14 cellular contexts compared by ENCODE assay signal in genomic region chr2:44126106-44126797, GRCh38. TPM values are rescaled to one million over a fixed set of nuclear protein-coding genes. Genes with fewer than 3 reads are reported as not detected.
DNase-seq lines count a peak whose midpoint lies in the region; ATAC-seq and TF ChIP-seq lines count a peak whose summit lies in the region.
"Had no signal": no experiment of that assay in that cellular context is flagged by ENCODE, and none has a peak within 500 bp of the region (broad histone marks: within the 10 kb centered on the region; RNA-seq: fewer than 3 reads in every experiment).

No MANE protein-coding gene starts in this region.

- H3K9ac ChIP-seq in H9 (ENCODE audit: extremely low read depth, insufficient read length, low read length), result no peak overlapping the region
- no peak overlapping the region for H3K9ac ChIP-seq in neural progenitor cell

- 18 to 38% (median 22%) methylated on average over 5 of the region's 5 CpGs for WGBS in psoas muscle, 3 donors
- no CpG with 5 or more reads among the region's 5 CpGs for WGBS in H9 (ENCODE audit: extremely low coverage, insufficient read length, low lambda C conversion rate)

- H2AFZ ChIP-seq in GM23338 (no peak overlapping the region), H9 (ENCODE audit: low read length) (no peak overlapping the region), neural progenitor cell (replicated peaks) (no peak overlapping the region)

- H3K4me1 ChIP-seq in GM23338 (ENCODE audit: insufficient read depth) (peaks cover 38% of the 10 kb centered on the region), psoas muscle (peaks cover 28% of the 10 kb centered on the region), H9 (ENCODE audit: insufficient read depth, low read length) (0 out of 2 replicates have a peak, but pooled peaks cover 5% of the 10 kb centered on the region), neural progenitor cell (no peaks in the 10 kb centered on the region)
- H3K4me1 ChIP-seq: tibial nerve had no signal

- H3K4me3 ChIP-seq in GM23338, result no peak overlapping the region
- H3K4me3 ChIP-seq in psoas muscle, result no peak overlapping the region
- H3K4me3 ChIP-seq in neural progenitor cell, result no peak overlapping the region
- H3K4me3 ChIP-seq: tibial nerve had no signal

- H3K36me3 ChIP-seq in GM23338 (ENCODE audit: insufficient read depth), result no peaks in the 10 kb centered on the region
- H3K36me3 ChIP-seq in psoas muscle (ENCODE audit: insufficient read depth in 1 of 2, low read depth in 1 of 2), result no peaks in the 10 kb centered on the region
- H3K36me3 ChIP-seq in neural progenitor cell, result no peaks in the 10 kb centered on the region
- H3K36me3 ChIP-seq: tibial nerve had no signal

- intact Hi-C loops in psoas muscle (cut with DNase I), result loop anchor here (2.0 kb wide), 1 partner anchor 43 kb away; the partner anchor contains the start of gene PPM1B (in 2 of the 2)

- H2BK120ac ChIP-seq in H9 (ENCODE audit: low read depth, low read length, poor library complexity, severe bottlenecking), result no peak overlapping the region

- H3K79me2 ChIP-seq in GM23338 (replicated peaks; ENCODE audit: insufficient read depth) (no peaks in the 10 kb centered on the region), H9 (ENCODE audit: insufficient read depth, low read length) (no peaks in the 10 kb centered on the region), neural progenitor cell (ENCODE audit: low read depth) (no peaks in the 10 kb centered on the region)

- H3K14ac ChIP-seq in H9 (ENCODE audit: insufficient read depth, low read length), result no peak overlapping the region

- H2BK12ac ChIP-seq in H9 (ENCODE audit: insufficient read length, low read depth, low read length), result no peak overlapping the region

- H4K8ac ChIP-seq in H9 (replicated peaks; ENCODE audit: insufficient read length, low read depth, low read length), result no peak overlapping the region

- no peak for ATAC-seq in GM23338
- peak; percentile 84 to 90 (median 88) for ATAC-seq in psoas muscle
- ATAC-seq: left cardiac atrium had no signal

- H4K20me1 ChIP-seq in GM23338 (replicated peaks; ENCODE audit: insufficient read depth) (no peaks in the 10 kb centered on the region), H9 (ENCODE audit: control insufficient read depth, insufficient read depth, insufficient read length) (no peaks in the 10 kb centered on the region), neural progenitor cell (ENCODE audit: low read depth) (no peaks in the 10 kb centered on the region)

- H3K79me1 ChIP-seq in H9 (ENCODE audit: insufficient read depth, low read depth, low read length, poor library complexity, severe bottlenecking), result no peaks in the 10 kb centered on the region

- H3K27ac Mint-ChIP-seq in GM23338 (no peak overlapping the region), H9 (peak overlapping the region in 1 of 3 experiments; percentile 49; a peak in 2 of 7 replicates), neural progenitor cell (no peak overlapping the region)
- H3K27ac Mint-ChIP-seq: activated naive CD4-positive, alpha-beta T cell treated with anti-CD3 and anti-CD28 coated beads, Interleukin-2, amount 50 U/mL, for 24 hours; naive B cell had no signal

- H3K27ac ChIP-seq in GM23338 (ENCODE audit: low read depth) (peak overlapping the region; percentile 28), psoas muscle (peak overlapping the region; percentile 84), H9 (ENCODE audit: insufficient read length, low read depth, low read length) (no peak overlapping the region), neural progenitor cell (no peak overlapping the region)
- H3K27ac ChIP-seq: tibial nerve had no signal

- H3K27me3 Mint-ChIP-seq in GM23338 (ENCODE audit: insufficient read depth, low read depth, poor library complexity), result peaks cover 6% of the 10 kb centered on the region
- no peaks in the 10 kb centered on the region for H3K27me3 Mint-ChIP-seq in H9 (ENCODE audit: low read depth)
- no peaks in the 10 kb centered on the region for H3K27me3 Mint-ChIP-seq in neural progenitor cell (ENCODE audit: insufficient read depth, low read depth)
- H3K27me3 Mint-ChIP-seq: activated naive CD4-positive, alpha-beta T cell treated with anti-CD3 and anti-CD28 coated beads, Interleukin-2, amount 50 U/mL, for 24 hours; naive B cell had no signal

- no peak overlapping the region for H3K4me3 Mint-ChIP-seq in GM23338
- H3K4me3 Mint-ChIP-seq in H9, result no peak overlapping the region
- no peak overlapping the region for H3K4me3 Mint-ChIP-seq in neural progenitor cell
- H3K4me3 Mint-ChIP-seq: activated naive CD4-positive, alpha-beta T cell treated with anti-CD3 and anti-CD28 coated beads, Interleukin-2, amount 50 U/mL, for 24 hours; central memory CD8-positive, alpha-beta T cell; naive B cell had no signal

- no peak overlapping the region for H3K56ac ChIP-seq in H9 (ENCODE audit: insufficient read length, low read depth, low read length)

- no peak overlapping the region for H2BK5ac ChIP-seq in H9 (ENCODE audit: insufficient read length, low read length)

- H3K27me3 ChIP-seq in GM23338 (ENCODE audit: insufficient read depth) (no peaks in the 10 kb centered on the region), psoas muscle (ENCODE audit: insufficient read depth in 3 of 3, low read length in 2 of 3) (no peaks in the 10 kb centered on the region), H9 (ENCODE audit: insufficient read depth, low read length) (no peaks in the 10 kb centered on the region), neural progenitor cell (no peaks in the 10 kb centered on the region)
- H3K27me3 ChIP-seq: tibial nerve had no signal

- H4K91ac ChIP-seq in H9 (ENCODE audit: insufficient read length, low read depth, low read length), result no peak overlapping the region

- H2BK15ac ChIP-seq in H9 (ENCODE audit: low read depth, low read length), result no peak overlapping the region

- H3K4me1 Mint-ChIP-seq in GM23338 (peaks cover 39% of the 10 kb centered on the region), H9 (peaks cover 40 to 41% of the 10 kb centered on the region in 2 experiments), neural progenitor cell (peaks cover 5% of the 10 kb centered on the region)
- H3K4me1 Mint-ChIP-seq: central memory CD8-positive, alpha-beta T cell had no signal

- H3K9me2 ChIP-seq in GM23338 (ENCODE audit: insufficient read depth), result no peaks in the 10 kb centered on the region

- no peak overlapping the region for H4K5ac ChIP-seq in H9 (ENCODE audit: insufficient read length, low read depth, low read length)

- TF ChIP-seq CTCF in GM23338 (conservative IDR thresholded peaks at IDR 0.05; ENCODE audit: low read depth in 2 of 2) (no peak), psoas muscle (IDR thresholded peaks at IDR 0.05) (no peak), H9 (conservative IDR thresholded peaks at IDR 0.05) (no peak), neural progenitor cell (IDR thresholded peaks at IDR 0.05) (no peak)

- no peaks in the 10 kb centered on the region for H3F3A ChIP-seq in GM23338 (replicated peaks; ENCODE audit: low read depth)
- no peaks in the 10 kb centered on the region for H3F3A ChIP-seq in neural progenitor cell (ENCODE audit: low read depth)

- no peak overlapping the region for H3T11ph ChIP-seq in H9 (ENCODE audit: low read length)

- no peak overlapping the region for H3K4ac ChIP-seq in H9 (ENCODE audit: low read depth, low read length)

- H3K23ac ChIP-seq in H9 (ENCODE audit: insufficient read length, low read depth, low read length), result no peak overlapping the region

- H3K4me2 ChIP-seq in GM23338, result peak overlapping the region; percentile 16; the same call in 1 of the 2 replicates
- H3K4me2 ChIP-seq in H9 (ENCODE audit: insufficient read depth, insufficient read length, low read length), result no peak overlapping the region
- no peak overlapping the region for H3K4me2 ChIP-seq in neural progenitor cell

- no peaks in the 10 kb centered on the region for H3K9me3 ChIP-seq in psoas muscle
- no peaks in the 10 kb centered on the region for H3K9me3 ChIP-seq in H9 (ENCODE audit: control insufficient read depth, low read depth, low read length)
- H3K9me3 ChIP-seq in neural progenitor cell (ENCODE audit: low read depth), result no peaks in the 10 kb centered on the region
- H3K9me3 ChIP-seq: tibial nerve had no signal

- H2AK5ac ChIP-seq in H9 (ENCODE audit: insufficient read length, low read length), result no peak overlapping the region

- peaks cover 4% of the 10 kb centered on the region for H3K36me3 Mint-ChIP-seq in GM23338 (ENCODE audit: low read depth)
- peaks cover 0 to 2% (median 2%) of the 10 kb centered on the region in 3 experiments; a peak in 3 of 7 replicates for H3K36me3 Mint-ChIP-seq in H9 (ENCODE audit: insufficient read depth in 1 of 3, low read depth in 3 of 3)
- H3K36me3 Mint-ChIP-seq in neural progenitor cell, result no peaks in the 10 kb centered on the region

- H2BK20ac ChIP-seq in H9 (ENCODE audit: low read depth, low read length, poor library complexity, severe bottlenecking), result no peak overlapping the region

- H3K9me3 Mint-ChIP-seq in GM23338 (peaks cover 7% of the 10 kb centered on the region), H9 (peaks cover 2 to 4% of the 10 kb centered on the region in 2 experiments; a peak in 4 of 5 replicates), neural progenitor cell (no peaks in the 10 kb centered on the region)

- DNase-seq in GM23338 (ENCODE audit: low spot score) (no peak), M059J (ENCODE audit: low read depth) (peak; percentile 40), amniotic epithelial cell (ENCODE audit: low read depth) (peak; percentile 58), psoas muscle (peak in 1 of 2 donors; percentile 21), H9 (no peak), SIG-M5 treated with dmso at 0.1 percent for 504 hours (lab: John Stamatoyannopoulos, UW; ENCODE audit: unreplicated experiment) (no peak), neural progenitor cell (ENCODE audit: low spot score) (no peak)
- DNase-seq: left cardiac atrium; naive B cell; NCI-H2107; stimulated activated CD4-positive, alpha-beta T cell treated with anti-CD3 and anti-CD28 coated beads, Interleukin-2, amount 100 ng/mL, for 24 hours had no signal

- H3K18ac ChIP-seq in H9 (ENCODE audit: insufficient read length, low read depth, low read length), result no peak overlapping the region

- no peaks in the 10 kb centered on the region for H3K23me2 ChIP-seq in H9 (ENCODE audit: insufficient read length, low read depth, low read length, poor library complexity, severe bottlenecking)

TF ChIP-seq in GM23338, 12 proteins besides CTCF, POLR2A, EP300 and RAD21 (continues in another document):
- TF ChIP-seq STAT1 (IDR thresholded peaks at IDR 0.05; ENCODE audit: unreplicated experiment), result no peak
- no peak for TF ChIP-seq ZNF331 (CRISPR knock-in tag; IDR thresholded peaks at IDR 0.05; ENCODE audit: low read depth)

RNA-seq across cellular contexts. Expression of gene PPM1B, which starts 42.4 kb away (rescaled TPM):
- 134 and 137 TPM in 2 replicates for total RNA-seq in GM23338 (2014; rRNA removed; shearing (Covaris generic))
- polyA plus RNA-seq in GM23338 (2016; fragmentation: Nextera tagmentation; extraction: Ambion mirVana) (93.1 and 112 TPM in 2 replicates), psoas muscle (100 to 1,000 TPM in 1 of 3 donors, 10 to 100 TPM in 2; 17.4 to 244 (median 99.6) TPM)
- 32.2 and 33.1 TPM in 2 replicates for total RNA-seq in M059J (2014; rRNA removed; shearing (Covaris generic))
- total RNA-seq in psoas muscle (100 to 1,000 TPM in 3 of 4 donors, 10 to 100 TPM in 1; 83.9 to 195 (median 141) TPM), H9 (2021) (148 and 156 TPM in 2 replicates), neural progenitor cell (ENCODE audit: low replicate concordance) (57.6 and 86.6 TPM in 2 replicates)

Comparison
In these comparisons a context has a peak if more than half of its experiments do, and no peak if none do; other contexts are left out.
1. DNase-seq: peak in M059J (single experiment) and amniotic epithelial cell (single experiment); none in GM23338 (single experiment), H9 (single experiment), SIG-M5 treated with dmso at 0.1 percent for 504 hours (single experiment) and neural progenitor cell (single experiment).
2. H3K27ac ChIP-seq: peak in GM23338 (single experiment) and psoas muscle (single experiment); none in H9 (single experiment) and neural progenitor cell (single experiment).